9 cellular contexts compared by ENCODE assay signal in genomic region chr3:129424185-129424841, GRCh38. TPM values are rescaled to one million over a fixed set of nuclear protein-coding genes. Genes with fewer than 3 reads are reported as not detected.
A peak's percentile ranks its signal among the peaks of the same experiment; 100 is the strongest.
DNase-seq lines count a peak whose midpoint lies in the region; ATAC-seq and TF ChIP-seq lines count a peak whose summit lies in the region.
"Had no signal": no experiment of that assay in that cellular context is flagged by ENCODE, and none has a peak within 500 bp of the region (broad histone marks: within the 10 kb centered on the region; RNA-seq: fewer than 3 reads in every experiment).

No MANE protein-coding gene starts in this region.

- no peaks in the 10 kb centered on the region for H3K79me2 ChIP-seq in SU-DHL-6 (ENCODE audit: insufficient read depth, low read length)

- BruUV-seq in A673 (replicated peaks; lab: Mats Ljungman, UMichigan), result no TSS peak

- POLR2A ChIA-PET in activated CD4-positive, alpha-beta T cell treated with anti-CD3 and anti-CD28 coated beads for 36 hours (lab: Charles Lee), result no interaction called here
- POLR2A ChIA-PET in activated CD4-positive, alpha-beta T cell treated with anti-CD3 and anti-CD28 coated beads, Interleukin-2, amount 10 ng/mL, durations not matched to agents 7 days and 5 days (lab: Charles Lee), result interaction anchor here (0.6 kb wide), 1 partner anchor 605 kb away, joined by 3 read pairs; no protein-coding TSS in a partner anchor
- POLR2A ChIA-PET in A673 (lab: Charles Lee; ENCODE audit: low non-redundant PET), result no interaction called here

- H3K9ac ChIP-seq in SU-DHL-6 (ENCODE audit: low read length), result no peak overlapping the region

- peak overlapping the region; percentile 2 for H2AFZ ChIP-seq in SU-DHL-6 (ENCODE audit: low read depth, low read length, severe bottlenecking)

- no peak overlapping the region for H3K4me2 ChIP-seq in SU-DHL-6 (ENCODE audit: low read depth, low read length, poor library complexity, severe bottlenecking)

- H3K27ac ChIP-seq in SU-DHL-6 (ENCODE audit: low read depth, low read length) (no peak overlapping the region), esophagus squamous epithelium (no peak overlapping the region), A673 (ENCODE audit: low read depth, low read length, poor library complexity, severe bottlenecking) (no peak overlapping the region)

- no peaks in the 10 kb centered on the region for H3K9me3 Mint-ChIP-seq in activated CD4-positive, alpha-beta T cell treated with anti-CD3 and anti-CD28 coated beads for 36 hours (ENCODE audit: low read depth)
- peaks cover 7% of the 10 kb centered on the region for H3K9me3 Mint-ChIP-seq in activated CD4-positive, alpha-beta T cell treated with anti-CD3 and anti-CD28 coated beads, Interleukin-2, amount 10 ng/mL, durations not matched to agents 7 days and 5 days
- H3K9me3 Mint-ChIP-seq in progenitor cell of endocrine pancreas (ENCODE audit: low read depth), result no peaks in the 10 kb centered on the region

- peaks cover 4% of the 10 kb centered on the region for H3F3A ChIP-seq in SU-DHL-6 (ENCODE audit: insufficient read depth)

- ATAC-seq in activated CD4-positive, alpha-beta T cell treated with anti-CD3 and anti-CD28 coated beads for 36 hours, result peak; percentile 31
- peak; percentile 57 for ATAC-seq in HG03103 (IDR thresholded peaks at IDR 0.05; ENCODE audit: low read depth, unreplicated experiment)

- H3K27me3 Mint-ChIP-seq in activated CD4-positive, alpha-beta T cell treated with anti-CD3 and anti-CD28 coated beads for 36 hours, result no peaks in the 10 kb centered on the region
- H3K27me3 Mint-ChIP-seq in activated CD4-positive, alpha-beta T cell treated with anti-CD3 and anti-CD28 coated beads, Interleukin-2, amount 10 ng/mL, durations not matched to agents 7 days and 5 days, result peaks cover 5% of the 10 kb centered on the region
- peaks cover 10% of the 10 kb centered on the region for H3K27me3 Mint-ChIP-seq in progenitor cell of endocrine pancreas

- H3K4me3 ChIP-seq in SU-DHL-6 (ENCODE audit: insufficient read depth, low read length, poor library complexity, severe bottlenecking) (no peak overlapping the region), esophagus squamous epithelium (no peak overlapping the region), A673 (ENCODE audit: low read depth, low read length, poor library complexity, severe bottlenecking) (no peak overlapping the region)

- 47 to 52% methylated on average over 3 to 4 of the region's 4 CpGs for WGBS in esophagus squamous epithelium, 2 donors

- no peak for DNase-seq in activated CD4-positive, alpha-beta T cell treated with anti-CD3 and anti-CD28 coated beads for 36 hours
- DNase-seq in activated CD4-positive, alpha-beta T cell treated with anti-CD3 and anti-CD28 coated beads, Interleukin-2, amount 10 ng/mL, durations not matched to agents 7 days and 5 days, result no peak
- DNase-seq in progenitor cell of endocrine pancreas (ENCODE audit: low spot score, unreplicated experiment) (no peak), NCI-H526 treated with DMSO at 0.1 percent for 48 hours (lab: John Stamatoyannopoulos, UW) (no peak), esophagus squamous epithelium (lab: John Stamatoyannopoulos, UW) (no peak), A673 (ENCODE audit: low spot score) (no peak)

- H3K4me1 Mint-ChIP-seq in activated CD4-positive, alpha-beta T cell treated with anti-CD3 and anti-CD28 coated beads for 36 hours, result peaks cover 37% of the 10 kb centered on the region
- peaks cover 24% of the 10 kb centered on the region for H3K4me1 Mint-ChIP-seq in activated CD4-positive, alpha-beta T cell treated with anti-CD3 and anti-CD28 coated beads, Interleukin-2, amount 10 ng/mL, durations not matched to agents 7 days and 5 days
- H3K4me1 Mint-ChIP-seq in progenitor cell of endocrine pancreas (ENCODE audit: low read depth), result peaks cover 23% of the 10 kb centered on the region

- H3K4me3 Mint-ChIP-seq in activated CD4-positive, alpha-beta T cell treated with anti-CD3 and anti-CD28 coated beads for 36 hours, result no peak overlapping the region
- no peak overlapping the region for H3K4me3 Mint-ChIP-seq in activated CD4-positive, alpha-beta T cell treated with anti-CD3 and anti-CD28 coated beads, Interleukin-2, amount 10 ng/mL, durations not matched to agents 7 days and 5 days
- no peak overlapping the region for H3K4me3 Mint-ChIP-seq in progenitor cell of endocrine pancreas (ENCODE audit: low read depth)
- H3K4me3 Mint-ChIP-seq: brain had no signal

- no peaks in the 10 kb centered on the region for H3K9me2 ChIP-seq in SU-DHL-6 (replicated peaks; ENCODE audit: insufficient read depth, low read length)

- H3K4me1 ChIP-seq in esophagus squamous epithelium (peaks cover 11 to 21% (median 15%) of the 10 kb centered on the region in 3 donors), A673 (ENCODE audit: insufficient read depth, low read length, poor library complexity, severe bottlenecking) (peaks cover 8% of the 10 kb centered on the region)

- H3K36me3 ChIP-seq in SU-DHL-6 (ENCODE audit: low read length) (no peaks in the 10 kb centered on the region), esophagus squamous epithelium (no peaks in the 10 kb centered on the region), A673 (ENCODE audit: insufficient read depth, low read length, poor library complexity, severe bottlenecking) (no peaks in the 10 kb centered on the region)

- TF ChIP-seq POLR2A in esophagus squamous epithelium (IDR thresholded peaks at IDR 0.05), result no peak

- no peak for TF ChIP-seq CTCF in SU-DHL-6 (IDR thresholded peaks at IDR 0.05; ENCODE audit: insufficient read depth, low read length, poor library complexity, severe bottlenecking)
- TF ChIP-seq CTCF in progenitor cell of endocrine pancreas (IDR thresholded peaks at IDR 0.05; ENCODE audit: unreplicated experiment), result no peak
- no peak for TF ChIP-seq CTCF in esophagus squamous epithelium (IDR thresholded peaks at IDR 0.05)
- no peak for TF ChIP-seq CTCF in A673 (conservative IDR thresholded peaks at IDR 0.05; ENCODE audit: low read depth, low read length)

- no peaks in the 10 kb centered on the region for H3K27me3 ChIP-seq in SU-DHL-6 (ENCODE audit: low read length)
- no peaks in the 10 kb centered on the region for H3K27me3 ChIP-seq in esophagus squamous epithelium
- H3K27me3 ChIP-seq in A673 (replicated peaks; ENCODE audit: insufficient read depth, low read depth, low read length, poor library complexity), result no peaks in the 10 kb centered on the region

- CTCF ChIA-PET in activated CD4-positive, alpha-beta T cell treated with anti-CD3 and anti-CD28 coated beads for 36 hours (lab: Charles Lee), result no interaction called here
- CTCF ChIA-PET in activated CD4-positive, alpha-beta T cell treated with anti-CD3 and anti-CD28 coated beads, Interleukin-2, amount 10 ng/mL, durations not matched to agents 7 days and 5 days (lab: Charles Lee), result interaction anchor here (1.3 kb wide), 1 partner anchor 21 kb away, joined by 3 read pairs; no protein-coding TSS in a partner anchor
- CTCF ChIA-PET in A673 (lab: Charles Lee), result no interaction called here

- peak overlapping the region; percentile 2 for H3K27ac Mint-ChIP-seq in activated CD4-positive, alpha-beta T cell treated with anti-CD3 and anti-CD28 coated beads for 36 hours
- no peak overlapping the region for H3K27ac Mint-ChIP-seq in activated CD4-positive, alpha-beta T cell treated with anti-CD3 and anti-CD28 coated beads, Interleukin-2, amount 10 ng/mL, durations not matched to agents 7 days and 5 days
- H3K27ac Mint-ChIP-seq in progenitor cell of endocrine pancreas, result peak overlapping the region; percentile 76

- H4K20me1 ChIP-seq in SU-DHL-6 (ENCODE audit: low read depth, low read length), result no peaks in the 10 kb centered on the region

- H3K36me3 Mint-ChIP-seq in activated CD4-positive, alpha-beta T cell treated with anti-CD3 and anti-CD28 coated beads for 36 hours (ENCODE audit: low read depth), result peaks cover 4% of the 10 kb centered on the region
- peaks cover 4% of the 10 kb centered on the region for H3K36me3 Mint-ChIP-seq in activated CD4-positive, alpha-beta T cell treated with anti-CD3 and anti-CD28 coated beads, Interleukin-2, amount 10 ng/mL, durations not matched to agents 7 days and 5 days (ENCODE audit: low read depth)
- H3K36me3 Mint-ChIP-seq in progenitor cell of endocrine pancreas (ENCODE audit: insufficient read depth), result peaks cover 5% of the 10 kb centered on the region
- H3K36me3 Mint-ChIP-seq: brain had no signal

- intact Hi-C loops in activated CD4-positive, alpha-beta T cell treated with anti-CD3 and anti-CD28 coated beads for 36 hours (cut with DNase I, micrococcal nuclease), result no loop called here
- intact Hi-C loops in esophagus squamous epithelium (cut with DNase I), result no loop called here
- intact Hi-C loops in A673 (cut with micrococcal nuclease; ENCODE audit: unreplicated experiment), result no loop called here

- no peaks in the 10 kb centered on the region; the same call in 1 of the 2 replicates for H3K9me3 ChIP-seq in SU-DHL-6 (ENCODE audit: insufficient read depth, low read length)
- H3K9me3 ChIP-seq in esophagus squamous epithelium, result no peaks in the 10 kb centered on the region
- H3K9me3 ChIP-seq in A673 (ENCODE audit: low read depth, low read length, poor library complexity, severe bottlenecking), result no peaks in the 10 kb centered on the region

RNA-seq across cellular contexts. Expression of gene EFCAB12, which starts 4.1 kb away (rescaled TPM):
- under 1 TPM; 0.56 to 0.73 TPM for total RNA-seq in activated CD4-positive, alpha-beta T cell treated with anti-CD3 and anti-CD28 coated beads for 36 hours
- under 1 TPM; 0.69 TPM for total RNA-seq in activated CD4-positive, alpha-beta T cell treated with anti-CD3 and anti-CD28 coated beads, Interleukin-2, amount 10 ng/mL, durations not matched to agents 7 days and 5 days
- total RNA-seq in progenitor cell of endocrine pancreas (6.6 and 6.8 TPM in 2 replicates), esophagus squamous epithelium (under 1 TPM in 1 of 4 donors, not detected in 3; under 0.01 TPM), A673 (2021) (0.71 and 1.2 TPM in 2 replicates)

RNA-seq across cellular contexts. Expression of gene MBD4, which starts 15.4 kb away (rescaled TPM):
- total RNA-seq in activated CD4-positive, alpha-beta T cell treated with anti-CD3 and anti-CD28 coated beads for 36 hours, result 10 to 100 TPM; 51.3 to 52.4 TPM
- total RNA-seq in activated CD4-positive, alpha-beta T cell treated with anti-CD3 and anti-CD28 coated beads, Interleukin-2, amount 10 ng/mL, durations not matched to agents 7 days and 5 days, result 10 to 100 TPM; 47.9 to 50.6 TPM
- 32.5 and 37.1 TPM in 2 replicates for total RNA-seq in progenitor cell of endocrine pancreas
- total RNA-seq in esophagus squamous epithelium, result 10 to 100 TPM; 10.9 to 21.5 (median 17.6) TPM
- total RNA-seq in A673 (2021), result 43.7 and 50.9 TPM in 2 replicates

RNA-seq across cellular contexts. Expression of gene IFT122, which starts 15.7 kb away (rescaled TPM):
- total RNA-seq in activated CD4-positive, alpha-beta T cell treated with anti-CD3 and anti-CD28 coated beads for 36 hours, result 10 to 100 TPM; 18.4 to 22.6 TPM
- 10 to 100 TPM; 24.9 to 27.2 TPM for total RNA-seq in activated CD4-positive, alpha-beta T cell treated with anti-CD3 and anti-CD28 coated beads, Interleukin-2, amount 10 ng/mL, durations not matched to agents 7 days and 5 days
- total RNA-seq in progenitor cell of endocrine pancreas (69.6 and 75.6 TPM in 2 replicates), esophagus squamous epithelium (10 to 100 TPM in 2 of 4 donors, 1 to 10 TPM in 2; 6.0 to 26.5 (median 11.5) TPM), A673 (2021) (44.0 and 48.2 TPM in 2 replicates)
